Comparison of ENCODE assay signal across 29 cellular contexts in genomic region chr9:118618744-118619299, GRCh38.
"Had no signal": no experiment of that assay in that cellular context is flagged by ENCODE, and none has a peak within 500 bp of the region (broad histone marks: within the 10 kb centered on the region; RNA-seq: fewer than 3 reads in every experiment).

No MANE protein-coding gene starts in this region.

- H2AFZ ChIP-seq: hepatocyte, neural progenitor cell, parathyroid adenoma had no signal

- H3K27ac ChIP-seq: heart right ventricle, hepatocyte, neural progenitor cell, neutrophil, parathyroid adenoma, psoas muscle, right atrium auricular region, skin epidermis, stomach, testis, thyroid gland, transverse colon, upper lobe of left lung, uterus had no signal

- DNase-seq: heart right ventricle; islet precursor cell; left cardiac atrium; mesenchymal stem cell; naive B cell; natural killer cell; nephron progenitor cell; occipital lobe; psoas muscle; stimulated activated CD4-positive, alpha-beta T cell treated with anti-CD3 and anti-CD28 coated beads, Interleukin-12 subunit alpha, Interleukin-12 subunit beta, amount 100 ng/mL, for 4 hours; stimulated activated CD4-positive, alpha-beta T cell treated with anti-CD3 and anti-CD28 coated beads, Interleukin-15, amount 100 ng/mL, for 24 hours; stimulated activated CD4-positive, alpha-beta T cell treated with anti-CD3 and anti-CD28 coated beads, Interleukin-2, amount 100 ng/mL, for 24 hours; stimulated activated CD4-positive, alpha-beta T cell treated with anti-CD3 and anti-CD28 coated beads, Interleukin-4, amount 100 ng/mL, for 1 hour; stimulated activated naive B cell treated with anti-CD40 and anti-IgM and Interleukin-4, amounts not matched to agents 10 μg/mL and 1 μg/mL and 100 μg/mL, for 72 hours; stimulated activated naive CD8-positive, alpha-beta T cell treated with anti-CD3 and anti-CD28 coated beads, Interleukin-15, Interleukin-2, amounts not matched to agents 100 U/mL and 50 U/mL, for 24 hours; stomach; testis; thyroid gland; transverse colon; upper lobe of left lung; uterus had no signal

- H3K36me3 ChIP-seq: heart right ventricle, neural progenitor cell, neutrophil, right atrium auricular region, stomach, thyroid gland, transverse colon, upper lobe of left lung, uterus had no signal

- H3K9me3 ChIP-seq: heart right ventricle, neutrophil, psoas muscle, right atrium auricular region, testis, thyroid gland, transverse colon, upper lobe of left lung, uterus had no signal

- H3K4me1 ChIP-seq: heart right ventricle, neural progenitor cell, parathyroid adenoma, psoas muscle, right atrium auricular region, stomach, testis, thyroid gland, transverse colon, upper lobe of left lung, uterus had no signal

- H3K4me3 ChIP-seq: heart right ventricle, hepatocyte, neural progenitor cell, psoas muscle, right atrium auricular region, skin epidermis, stomach, testis, thyroid gland, transverse colon, upper lobe of left lung, uterus had no signal

- H3K9ac ChIP-seq: neural progenitor cell, parathyroid adenoma had no signal

- ATAC-seq: heart right ventricle; left cardiac atrium; left lobe of liver; natural killer cell; psoas muscle; sciatic nerve; stimulated activated naive B cell treated with anti-CD40 and anti-IgM and Interleukin-4, amounts not matched to agents 10 μg/mL and 1 μg/mL and 100 μg/mL, for 72 hours; stimulated activated naive CD8-positive, alpha-beta T cell treated with anti-CD3 and anti-CD28 coated beads, Interleukin-15, Interleukin-2, amounts not matched to agents 100 U/mL and 50 U/mL, for 24 hours had no signal

- H3K27me3 ChIP-seq: hepatocyte, neural progenitor cell, neutrophil, right atrium auricular region, stomach, testis, thyroid gland, transverse colon, upper lobe of left lung, uterus had no signal

- H3K4me2 ChIP-seq: hepatocyte, neural progenitor cell had no signal

- H3K79me2 ChIP-seq: hepatocyte, parathyroid adenoma had no signal
